ENCODE assay signal across 30 cellular contexts in genomic region chr20:4434681-4435080, GRCh38.
DNase-seq lines count a peak whose midpoint lies in the region; ATAC-seq and TF ChIP-seq lines count a peak whose summit lies in the region.
"Had no signal": no experiment of that assay in that cellular context is flagged by ENCODE, and none has a peak within 500 bp of the region (broad histone marks: within the 10 kb centered on the region; RNA-seq: fewer than 3 reads in every experiment).

No MANE protein-coding gene starts in this region.

- H2BK15ac ChIP-seq in neuronal stem cell (ENCODE audit: low read length): no peak overlapping the region

- CTCF ChIA-PET in naive thymus-derived CD4-positive, alpha-beta T cell (lab: Charles Lee): no interaction called here

- peak overlapping the region; percentile 19 for H2AFZ ChIP-seq in fibroblast of lung (ENCODE audit: low read length)
- peak overlapping the region; percentile 4 for H2AFZ ChIP-seq in neuronal stem cell (ENCODE audit: low read length)

- no peak overlapping the region for H2AK5ac ChIP-seq in neuronal stem cell (ENCODE audit: low read depth, low read length)

- TF ChIP-seq CTCF in AG10803 (conservative IDR thresholded peaks at IDR 0.05; ENCODE audit: low read length) (no peak), HFFc6 (IDR thresholded peaks at IDR 0.05) (no peak), fibroblast of lung (conservative IDR thresholded peaks at IDR 0.05 in 1 of 2, IDR thresholded peaks at IDR 0.05 in 1 of 2; ENCODE audit: low read depth in 1 of 2, low read length in 2 of 2) (no peak)

- POLR2A ChIA-PET in naive thymus-derived CD4-positive, alpha-beta T cell (lab: Charles Lee): no interaction called here

- H3K9ac ChIP-seq in fibroblast of lung (ENCODE audit: insufficient read depth, low read length) (no peak overlapping the region), neuronal stem cell (ENCODE audit: low read depth, low read length, poor library complexity) (no peak overlapping the region)
- H3K9ac ChIP-seq: KMS-11 had no signal

- DNase-seq in AG10803 (ENCODE audit: low read depth) (peak; percentile 80), HFFc6 (peak; percentile 53), fibroblast of lung (ENCODE audit: low read depth in 2 of 2) (peak in 1 of 2 donors; percentile 24), neuronal stem cell (ENCODE audit: low spot score) (no peak)
- DNase-seq in activated CD4-positive, alpha-beta T cell treated with anti-CD3 and anti-CD28 coated beads for 4 hours: no peak
- no peak for DNase-seq in naive thymus-derived CD4-positive, alpha-beta T cell
- DNase-seq: activated CD8-positive, alpha-beta memory T cell treated with anti-CD3 and anti-CD28 coated beads, Interleukin-2, amount 10 ng/mL, durations not matched to agents 7 days and 5 days; activated naive CD8-positive, alpha-beta T cell treated with anti-CD3 and anti-CD28 coated beads, Interleukin-2, amount 50 U/mL, for 24 hours; activated T-cell treated with anti-CD3 and anti-CD28 coated beads, Interleukin-2, amount 50 U/mL, for 48 hours; Caco-2; DMS79 treated with DMSO at 0.1 percent for 48 hours; foreskin keratinocyte; heart right ventricle; NCI-H1436; NCI-H446 treated with DMSO at 0.1 percent for 48 hours; NK-92 treated with Interleukin-12 subunit alpha and Interleukin-12 subunit beta, amount 100 ng/mL, for 24 hours; SHP77 treated with DMSO at 0.1 percent for 48 hours; stimulated activated naive CD4-positive, alpha-beta T cell; SW 1271; T1000 had no signal

- H2BK12ac ChIP-seq in neuronal stem cell (ENCODE audit: low read length): no peak overlapping the region

- no peak overlapping the region for H3K4ac ChIP-seq in neuronal stem cell (ENCODE audit: low read length)

- H3K27me3 ChIP-seq in fibroblast of lung (ENCODE audit: control insufficient read depth, insufficient read depth, low read length) (no peaks in the 10 kb centered on the region), neuronal stem cell (ENCODE audit: control insufficient read depth in 3 of 3, insufficient read depth in 3 of 3, low read depth in 1 of 3, low read length in 3 of 3) (no peaks in the 10 kb centered on the region)
- H3K27me3 ChIP-seq in naive thymus-derived CD4-positive, alpha-beta T cell (ENCODE audit: control insufficient read depth in 2 of 2, insufficient read depth in 2 of 2, low read length in 2 of 2): no peaks in the 10 kb centered on the region
- H3K27me3 ChIP-seq: foreskin keratinocyte, neutrophil had no signal

- peaks cover 3% of the 10 kb centered on the region; the same call in 1 of the 2 replicates for H3K27me3 Mint-ChIP-seq in HFFc6 (ENCODE audit: insufficient read depth)
- H3K27me3 Mint-ChIP-seq in naive thymus-derived CD4-positive, alpha-beta T cell: peaks cover 0 to 25% (median 15%) of the 10 kb centered on the region in 5 donors

- no peak overlapping the region for H3K4me3 ChIP-seq in AG10803 (ENCODE audit: low read length)
- no peak overlapping the region for H3K4me3 ChIP-seq in fibroblast of lung (replicated peaks in 1 of 4; ENCODE audit: control extremely low read depth in 1 of 4, insufficient read depth in 1 of 4, low read depth in 3 of 4, low read length in 4 of 4)
- no peak overlapping the region for H3K4me3 ChIP-seq in neuronal stem cell (ENCODE audit: low read length in 2 of 2)
- no peak overlapping the region for H3K4me3 ChIP-seq in naive thymus-derived CD4-positive, alpha-beta T cell (ENCODE audit: low read length)
- H3K4me3 ChIP-seq: GM12878, heart right ventricle, lung, prostate gland had no signal

- H3K4me2 ChIP-seq in fibroblast of lung (ENCODE audit: extremely low read depth, insufficient read depth, low read length): peak overlapping the region; percentile 15
- H3K4me2 ChIP-seq in neuronal stem cell (ENCODE audit: insufficient read depth, low read length, poor library complexity, severe bottlenecking): no peak overlapping the region
- H3K4me2 ChIP-seq: KMS-11 had no signal

- no peaks in the 10 kb centered on the region for H3K9me3 ChIP-seq in fibroblast of lung (ENCODE audit: control insufficient read depth, insufficient read depth, low read depth, low read length)
- no peaks in the 10 kb centered on the region for H3K9me3 ChIP-seq in neuronal stem cell (replicated peaks in 1 of 2; ENCODE audit: control insufficient read depth in 2 of 2, insufficient read depth in 1 of 2, low read depth in 1 of 2, low read length in 2 of 2)
- H3K9me3 ChIP-seq in naive thymus-derived CD4-positive, alpha-beta T cell (ENCODE audit: control insufficient read depth in 2 of 3, low read length in 3 of 3): no peaks in the 10 kb centered on the region
- H3K9me3 ChIP-seq: Caco-2, heart right ventricle, neutrophil, prostate gland had no signal

- H3K36me3 Mint-ChIP-seq in HFFc6 (ENCODE audit: low read depth): peaks cover 24% of the 10 kb centered on the region
- no peaks in the 10 kb centered on the region for H3K36me3 Mint-ChIP-seq in naive thymus-derived CD4-positive, alpha-beta T cell
- H3K36me3 Mint-ChIP-seq: activated CD8-positive, alpha-beta memory T cell treated with anti-CD3 and anti-CD28 coated beads, Interleukin-2, amount 10 ng/mL, durations not matched to agents 7 days and 5 days had no signal

- H3K18ac ChIP-seq in neuronal stem cell (ENCODE audit: low read length): peak overlapping the region; percentile 74

- H3K27ac ChIP-seq in fibroblast of lung (ENCODE audit: insufficient read depth, low read length) (peak overlapping the region; percentile 11), neuronal stem cell (replicated peaks; ENCODE audit: low read length) (no peak overlapping the region)
- H3K27ac ChIP-seq in naive thymus-derived CD4-positive, alpha-beta T cell (ENCODE audit: low read depth, low read length): no peak overlapping the region
- H3K27ac ChIP-seq: C4-2B, foreskin keratinocyte, heart right ventricle, KMS-11, neutrophil, prostate gland had no signal

- intact Hi-C loops in naive thymus-derived CD4-positive, alpha-beta T cell (cut with micrococcal nuclease): no loop called here

- no peak overlapping the region for H3K14ac ChIP-seq in neuronal stem cell (ENCODE audit: low read length)

- no peak overlapping the region for H2BK5ac ChIP-seq in neuronal stem cell (ENCODE audit: low read length)

- no peaks in the 10 kb centered on the region for H3K79me1 ChIP-seq in neuronal stem cell (ENCODE audit: low read depth, low read length)

- H4K20me1 ChIP-seq in fibroblast of lung (ENCODE audit: control insufficient read depth, extremely low read depth, insufficient read depth, low read length): no peaks in the 10 kb centered on the region

- no peaks in the 10 kb centered on the region for H3K9me3 Mint-ChIP-seq in HFFc6
- peaks cover 0 to under 1% (median 0%) of the 10 kb centered on the region in 11 donors for H3K9me3 Mint-ChIP-seq in naive thymus-derived CD4-positive, alpha-beta T cell
- H3K9me3 Mint-ChIP-seq: activated naive CD8-positive, alpha-beta T cell treated with anti-CD3 and anti-CD28 coated beads, Interleukin-2, amount 50 U/mL, for 24 hours; central memory CD8-positive, alpha-beta T cell had no signal

- H3K4me1 ChIP-seq in fibroblast of lung (ENCODE audit: control insufficient read depth, extremely low read depth, insufficient read depth, low read length): peaks cover 8% of the 10 kb centered on the region
- H3K4me1 ChIP-seq in neuronal stem cell (ENCODE audit: control insufficient read depth in 2 of 2, insufficient read depth in 1 of 2, low read depth in 1 of 2, low read length in 2 of 2): peaks cover 0 to 3% of the 10 kb centered on the region in 2 donors
- H3K4me1 ChIP-seq in naive thymus-derived CD4-positive, alpha-beta T cell (ENCODE audit: control insufficient read depth in 2 of 2, insufficient read depth in 2 of 2, low read length in 2 of 2): no peaks in the 10 kb centered on the region
- H3K4me1 ChIP-seq: Caco-2, foreskin keratinocyte, heart right ventricle, prostate gland had no signal

- H3K23ac ChIP-seq in neuronal stem cell (ENCODE audit: low read depth, low read length, poor library complexity): no peak overlapping the region

- H4K91ac ChIP-seq in neuronal stem cell (ENCODE audit: low read depth, low read length, poor library complexity): no peak overlapping the region

- no peak for ATAC-seq in HG03097 (IDR thresholded peaks at IDR 0.05; ENCODE audit: low FRiP score, unreplicated experiment)
- ATAC-seq in HG02938 (IDR thresholded peaks at IDR 0.05; ENCODE audit: unreplicated experiment): no peak
- no peak for ATAC-seq in naive thymus-derived CD4-positive, alpha-beta T cell
- ATAC-seq: activated CD8-positive, alpha-beta memory T cell treated with anti-CD3 and anti-CD28 coated beads, Interleukin-2, amount 10 ng/mL, durations not matched to agents 7 days and 5 days; activated naive CD8-positive, alpha-beta T cell treated with anti-CD3 and anti-CD28 coated beads, Interleukin-2, amount 50 U/mL, for 24 hours; foreskin keratinocyte; GM12878; heart right ventricle; Panc1 had no signal

- H2BK120ac ChIP-seq in neuronal stem cell (ENCODE audit: low read depth, low read length): no peak overlapping the region

- H3K27ac Mint-ChIP-seq in HFFc6: peak overlapping the region; percentile 96
- H3K27ac Mint-ChIP-seq in naive thymus-derived CD4-positive, alpha-beta T cell: no peak overlapping the region
- H3K27ac Mint-ChIP-seq: activated CD8-positive, alpha-beta memory T cell treated with anti-CD3 and anti-CD28 coated beads, Interleukin-2, amount 10 ng/mL, durations not matched to agents 7 days and 5 days; activated naive CD8-positive, alpha-beta T cell treated with anti-CD3 and anti-CD28 coated beads, Interleukin-2, amount 50 U/mL, for 24 hours had no signal

- peaks cover 43% of the 10 kb centered on the region for H3K4me1 Mint-ChIP-seq in HFFc6 (ENCODE audit: low read depth)
- H3K4me1 Mint-ChIP-seq in naive thymus-derived CD4-positive, alpha-beta T cell: peaks cover 0 to 2% (median 0%) of the 10 kb centered on the region in 7 donors
- H3K4me1 Mint-ChIP-seq: activated CD8-positive, alpha-beta memory T cell treated with anti-CD3 and anti-CD28 coated beads, Interleukin-2, amount 10 ng/mL, durations not matched to agents 7 days and 5 days; activated naive CD8-positive, alpha-beta T cell treated with anti-CD3 and anti-CD28 coated beads, Interleukin-2, amount 50 U/mL, for 24 hours; central memory CD8-positive, alpha-beta T cell had no signal

- H3K4me3 Mint-ChIP-seq in HFFc6: peak overlapping the region; percentile 64
- no peak overlapping the region for H3K4me3 Mint-ChIP-seq in naive thymus-derived CD4-positive, alpha-beta T cell
- H3K4me3 Mint-ChIP-seq: activated CD8-positive, alpha-beta memory T cell treated with anti-CD3 and anti-CD28 coated beads, Interleukin-2, amount 10 ng/mL, durations not matched to agents 7 days and 5 days; activated naive CD8-positive, alpha-beta T cell treated with anti-CD3 and anti-CD28 coated beads, Interleukin-2, amount 50 U/mL, for 24 hours; central memory CD8-positive, alpha-beta T cell had no signal

- no CpG with 5 or more reads among the region's 4 CpGs for WGBS in neuronal stem cell (ENCODE audit: extremely low coverage in 2 of 2, insufficient read length in 2 of 2, insufficient replicate concordance in 1 of 2), 2 donors

- H3K36me3 ChIP-seq in fibroblast of lung (ENCODE audit: control insufficient read depth, insufficient read depth, low read length) (no peaks in the 10 kb centered on the region), neuronal stem cell (replicated peaks in 1 of 2; ENCODE audit: control insufficient read depth in 2 of 2, insufficient read depth in 2 of 2, low read length in 2 of 2) (no peaks in the 10 kb centered on the region)
- no peaks in the 10 kb centered on the region for H3K36me3 ChIP-seq in naive thymus-derived CD4-positive, alpha-beta T cell (ENCODE audit: control insufficient read depth in 2 of 3, insufficient read depth in 3 of 3, low read length in 3 of 3)
- H3K36me3 ChIP-seq: heart right ventricle, neutrophil, prostate gland had no signal

- H4K8ac ChIP-seq in neuronal stem cell (ENCODE audit: low read depth, low read length): no peak overlapping the region

- H3K79me2 ChIP-seq in fibroblast of lung (ENCODE audit: control insufficient read depth, insufficient read depth, low read length): no peaks in the 10 kb centered on the region

Comparison
In these comparisons a context has a peak if more than half of its experiments do, and no peak if none do; other contexts are left out.
1. DNase-seq: peak in AG10803 (single experiment) and HFFc6 (single experiment); none in neuronal stem cell (single experiment), activated CD4-positive, alpha-beta T cell treated with anti-CD3 and anti-CD28 coated beads for 4 hours (0 of 2) and naive thymus-derived CD4-positive, alpha-beta T cell (0 of 9).